Comparison of ENCODE assay signal across 25 cellular contexts in the genomic region with DNA sequence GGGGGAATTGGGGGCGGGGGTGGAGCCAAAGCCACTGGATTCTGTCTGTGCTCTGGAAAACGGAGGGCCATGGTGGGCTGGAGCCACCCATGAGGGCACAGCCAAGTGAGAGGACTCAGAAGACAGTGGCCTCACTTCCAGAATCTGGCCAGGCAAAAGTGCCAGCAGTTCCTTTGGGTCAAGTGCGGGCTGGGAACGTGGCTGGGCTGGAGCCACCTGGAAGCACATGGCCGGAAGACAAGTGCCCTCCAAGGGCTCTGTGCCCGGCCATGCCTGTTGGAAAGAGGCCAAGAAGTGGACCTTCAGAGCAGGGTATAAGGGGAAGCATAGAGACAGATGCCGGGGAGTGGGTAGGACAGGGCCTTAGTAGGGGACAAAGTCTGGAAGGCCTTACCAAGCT. TPM values are rescaled to one million over a fixed set of nuclear protein-coding genes. Genes with fewer than 3 reads are reported as not detected.
"Had no signal": no experiment of that assay in that cellular context is flagged by ENCODE, and none has a peak within 500 bp of the region (broad histone marks: within the 10 kb centered on the region; RNA-seq: fewer than 3 reads in every experiment).

No MANE protein-coding gene starts in this region.

- H3K4me1 ChIP-seq: breast epithelium, Peyer's patch had no signal

- H3K9me3 ChIP-seq: Peyer's patch had no signal

- H3K36me3 ChIP-seq: breast epithelium, Peyer's patch had no signal

- H3K27me3 ChIP-seq: breast epithelium, Peyer's patch had no signal

- ATAC-seq: activated CD8-positive, alpha-beta memory T cell treated with anti-CD3 and anti-CD28 coated beads, Interleukin-2, amount 10 ng/mL, durations not matched to agents 7 days and 5 days; T-helper 17 cell; WTC11 had no signal

- H3K27ac ChIP-seq: breast epithelium, Peyer's patch, RWPE1 had no signal

- H3K4me3 ChIP-seq: breast epithelium, Peyer's patch had no signal

- DNase-seq: activated CD4-positive, alpha-beta T cell treated with anti-CD3 and anti-CD28 coated beads, Interleukin-2, amount 10 ng/mL, durations not matched to agents 24 days and 14 days; activated CD4-positive, alpha-beta T cell treated with anti-CD3 and anti-CD28 coated beads, Interleukin-2, amount 50 U/mL, for 48 hours; activated CD4-positive, CD25-positive, alpha-beta regulatory T cell treated with anti-CD3 and anti-CD28 coated beads, Interleukin-2, amount 50 U/mL, for 72 hours; activated CD8-positive, alpha-beta memory T cell treated with anti-CD3 and anti-CD28 coated beads, Interleukin-2, amount 10 ng/mL, durations not matched to agents 7 days and 5 days; activated effector memory CD4-positive, alpha-beta T cell treated with Interleukin-2 at 50 U/mL for 16 hours; activated naive CD4-positive, alpha-beta T cell; activated T-cell treated with anti-CD3 and anti-CD28 coated beads, Interleukin-2, amount 50 U/mL, for 24 hours; aorta; KG1; NCI-H1048; NCI-H1417; NCI-H1930; NCI-H2171; NCI-H2227 treated with DMSO at 0.1 percent for 48 hours; NCI-H446 treated with DMSO at 0.1 percent for 48 hours; NCI-H524 treated with DMSO at 0.1 percent for 48 hours; NCI-H774; SIG-M5; T-helper 17 cell; T-helper 9 cell had no signal

RNA-seq across cellular contexts. Expression of gene SH3PXD2B, which starts 11.7 kb away (rescaled TPM):
- polyA plus RNA-seq: IgD-negative memory B cell had no signal
